Comparison of ENCODE assay signal across 9 cellular contexts in the genomic region with DNA sequence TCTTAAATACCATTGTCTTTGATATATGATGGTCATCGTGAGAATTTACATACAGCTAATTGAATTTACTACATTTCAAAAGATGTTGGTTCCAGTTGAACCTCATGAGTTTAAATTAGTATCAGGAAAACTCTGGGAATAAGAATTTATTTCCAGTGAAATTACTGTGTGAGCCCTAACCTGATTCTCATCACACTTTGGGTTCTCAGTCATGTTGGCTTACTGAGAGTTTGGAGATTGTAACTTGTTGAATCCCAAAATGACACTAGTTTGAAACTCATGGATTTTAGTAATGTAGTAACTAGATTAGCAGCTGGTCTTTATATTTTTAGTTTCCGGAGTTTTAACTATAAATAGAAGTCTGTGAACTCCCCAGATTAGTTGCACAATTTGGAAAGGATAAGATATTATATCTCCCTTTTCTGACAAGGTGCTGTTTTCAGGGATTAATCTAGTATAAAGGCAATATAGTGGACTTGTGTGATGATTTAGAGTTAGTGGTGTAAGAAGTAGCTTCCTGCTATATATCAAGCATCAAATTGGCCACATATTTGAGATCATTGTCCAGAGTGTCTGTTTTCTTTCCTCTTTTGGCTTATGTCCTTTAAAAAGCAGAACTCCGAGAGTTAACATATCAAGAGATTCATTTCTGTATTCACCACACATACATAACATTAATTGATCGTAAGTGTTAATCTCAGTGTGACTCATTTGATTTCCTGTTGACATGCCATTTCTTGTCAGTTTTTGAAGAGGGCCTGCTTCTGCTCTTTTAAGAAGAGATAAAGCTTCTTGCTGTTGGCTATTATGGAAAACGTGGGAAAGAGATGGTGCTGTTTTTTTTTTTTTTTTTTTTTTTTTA. TPM values are rescaled to one million over a fixed set of nuclear protein-coding genes. Genes with fewer than 3 reads are reported as not detected.
DNase-seq lines count a peak whose midpoint lies in the region; ATAC-seq and TF ChIP-seq lines count a peak whose summit lies in the region.
"Had no signal": no experiment of that assay in that cellular context is flagged by ENCODE, and none has a peak within 500 bp of the region (broad histone marks: within the 10 kb centered on the region; RNA-seq: fewer than 3 reads in every experiment).

No MANE protein-coding gene starts in this region.

- H3K36me3 Mint-ChIP-seq in CD8-positive, alpha-beta memory T cell: peaks cover 0 to 48% (median 5%) of the 10 kb centered on the region in 3 donors
- H3K36me3 Mint-ChIP-seq in natural killer cell treated with Interleukin-12 subunit alpha and Interleukin-12 subunit beta and Interleukin-15 and Interleukin-18, amount 100 ng/mL, for 72 hours: peaks cover 32% of the 10 kb centered on the region

- 0 out of 2 replicates have a peak, but pooled peaks cover 5% of the 10 kb centered on the region for H3F3A ChIP-seq in OCI-LY1 (ENCODE audit: insufficient read depth, low read length)

- H3K4me3 Mint-ChIP-seq in CD8-positive, alpha-beta memory T cell: peak overlapping the region; percentile 82 to 94 (median 88)
- peak overlapping the region; percentile 87 for H3K4me3 Mint-ChIP-seq in natural killer cell treated with Interleukin-12 subunit alpha and Interleukin-12 subunit beta and Interleukin-15 and Interleukin-18, amount 100 ng/mL, for 72 hours

- H3K9me3 Mint-ChIP-seq in CD8-positive, alpha-beta memory T cell: no peaks in the 10 kb centered on the region
- H3K9me3 Mint-ChIP-seq in natural killer cell treated with Interleukin-12 subunit alpha and Interleukin-12 subunit beta and Interleukin-15 and Interleukin-18, amount 100 ng/mL, for 72 hours: no peaks in the 10 kb centered on the region

- no peak for TF ChIP-seq CTCF in OCI-LY1 (IDR thresholded peaks at IDR 0.05; ENCODE audit: low read length)
- TF ChIP-seq CTCF in coronary artery (IDR thresholded peaks at IDR 0.05): no peak

- ATAC-seq in natural killer cell treated with Interleukin-12 subunit alpha and Interleukin-12 subunit beta and Interleukin-15 and Interleukin-18, amount 100 ng/mL, for 72 hours: peak; percentile 71 to 76
- no peak for ATAC-seq in HG03521 (IDR thresholded peaks at IDR 0.05; ENCODE audit: unreplicated experiment)
- ATAC-seq in GM19035 (IDR thresholded peaks at IDR 0.05; ENCODE audit: unreplicated experiment): no peak
- no peak for ATAC-seq in left lobe of liver

- no peaks in the 10 kb centered on the region for H3K9me2 ChIP-seq in OCI-LY1 (ENCODE audit: low read depth, low read length)

- H3K79me2 ChIP-seq in OCI-LY1 (ENCODE audit: insufficient read depth, low read length): peaks cover 73% of the 10 kb centered on the region

- H3K4me1 ChIP-seq in CD8-positive, alpha-beta memory T cell (ENCODE audit: insufficient read depth, low read length): peaks cover 82% of the 10 kb centered on the region
- H3K4me1 ChIP-seq in OCI-LY1 (ENCODE audit: insufficient read depth, low read length, severe bottlenecking): peaks cover 67% of the 10 kb centered on the region

- H3K9me3 ChIP-seq in CD8-positive, alpha-beta memory T cell (ENCODE audit: low read length): no peaks in the 10 kb centered on the region
- no peaks in the 10 kb centered on the region for H3K9me3 ChIP-seq in OCI-LY1 (ENCODE audit: low read length)

- H3K36me3 ChIP-seq in CD8-positive, alpha-beta memory T cell (ENCODE audit: insufficient read depth, low read length): peaks cover 8% of the 10 kb centered on the region
- peaks cover 64% of the 10 kb centered on the region for H3K36me3 ChIP-seq in OCI-LY1 (ENCODE audit: insufficient read depth, low read length)

- no peaks in the 10 kb centered on the region for H3K27me3 ChIP-seq in CD8-positive, alpha-beta memory T cell (ENCODE audit: insufficient read depth, low read length, poor library complexity, severe bottlenecking)
- H3K27me3 ChIP-seq in OCI-LY1 (ENCODE audit: insufficient read depth, low read length): no peaks in the 10 kb centered on the region

- peak overlapping the region; percentile 1; the same call in 1 of the 2 replicates for H3K9ac ChIP-seq in OCI-LY1 (ENCODE audit: low read length)

- peak overlapping the region; percentile 43 for H3K4me3 ChIP-seq in CD8-positive, alpha-beta memory T cell (ENCODE audit: low read length)
- H3K4me3 ChIP-seq in OCI-LY1 (ENCODE audit: low read depth, low read length, poor library complexity, severe bottlenecking): no peak overlapping the region
- peak overlapping the region; percentile 58 for H3K4me3 ChIP-seq in coronary artery

- peaks cover 87 to 92% (median 91%) of the 10 kb centered on the region in 3 donors for H3K4me1 Mint-ChIP-seq in CD8-positive, alpha-beta memory T cell
- H3K4me1 Mint-ChIP-seq in natural killer cell treated with Interleukin-12 subunit alpha and Interleukin-12 subunit beta and Interleukin-15 and Interleukin-18, amount 100 ng/mL, for 72 hours (ENCODE audit: low read depth in 2 of 2): peaks cover 48 to 65% of the 10 kb centered on the region in 2 donors

- peak overlapping the region; percentile 91 to 99 (median 97) for H3K27ac Mint-ChIP-seq in CD8-positive, alpha-beta memory T cell
- peak overlapping the region; percentile 81 to 92 for H3K27ac Mint-ChIP-seq in natural killer cell treated with Interleukin-12 subunit alpha and Interleukin-12 subunit beta and Interleukin-15 and Interleukin-18, amount 100 ng/mL, for 72 hours

- H3K27ac ChIP-seq in CD8-positive, alpha-beta memory T cell (ENCODE audit: low read depth, low read length): peak overlapping the region; percentile 76
- H3K27ac ChIP-seq in OCI-LY1 (ENCODE audit: low read depth, low read length, poor library complexity, severe bottlenecking) (peak overlapping the region; percentile 44), coronary artery (peak overlapping the region; percentile 63 to 70)
- H3K27ac ChIP-seq: HL-60 had no signal

- peak overlapping the region; percentile 5; the same call in 1 of the 2 replicates for H3K4me2 ChIP-seq in OCI-LY1 (ENCODE audit: low read length)

- H2AFZ ChIP-seq in OCI-LY1 (ENCODE audit: low read length): no peak overlapping the region

- DNase-seq in CD8-positive, alpha-beta memory T cell: peak in 2 of 5 donors; percentile 37 to 43
- DNase-seq in coronary artery (ENCODE audit: low spot score): no peak
- DNase-seq in natural killer cell treated with Interleukin-12 subunit alpha and Interleukin-12 subunit beta and Interleukin-15 and Interleukin-18, amount 100 ng/mL, for 72 hours (ENCODE audit: low spot score): no peak
- DNase-seq in left lobe of liver (ENCODE audit: low spot score): no peak
- no peak for DNase-seq in NCI-H524 treated with DMSO at 0.1 percent for 48 hours (lab: John Stamatoyannopoulos, UW)

- no peaks in the 10 kb centered on the region for H3K27me3 Mint-ChIP-seq in CD8-positive, alpha-beta memory T cell
- H3K27me3 Mint-ChIP-seq in natural killer cell treated with Interleukin-12 subunit alpha and Interleukin-12 subunit beta and Interleukin-15 and Interleukin-18, amount 100 ng/mL, for 72 hours: no peaks in the 10 kb centered on the region

- H4K20me1 ChIP-seq in OCI-LY1 (ENCODE audit: insufficient read depth, low read length): no peaks in the 10 kb centered on the region

- CTCF ChIA-PET in CD8-positive, alpha-beta memory T cell (lab: Charles Lee): interaction anchor here (0.8 to 4.6 kb wide), 8 partner anchors 8 to 44 kb away, joined by 3 to 28 read pairs (median 4); partner anchors contain the start of gene ANKRD12

- POLR2A ChIA-PET in CD8-positive, alpha-beta memory T cell (lab: Charles Lee): interaction anchor here (0.9 to 11.4 kb wide), 8 partner anchors 8 to 30 kb away, joined by 3 to 167 read pairs (median 12); partner anchors contain the start of genes ANKRD12 and NDUFV2

RNA-seq across cellular contexts. Expression of gene NDUFV2, which starts 15.7 kb away (rescaled TPM):
- total RNA-seq in CD8-positive, alpha-beta memory T cell: 100 to 1,000 TPM; 324 to 331 TPM
- 187 TPM for polyA plus RNA-seq in CD8-positive, alpha-beta memory T cell
- 100 to 1,000 TPM; 276 to 295 TPM for total RNA-seq in natural killer cell treated with Interleukin-12 subunit alpha and Interleukin-12 subunit beta and Interleukin-15 and Interleukin-18, amount 100 ng/mL, for 72 hours
- total RNA-seq in left lobe of liver: 151 TPM

RNA-seq across cellular contexts. Expression of gene ANKRD12, which starts 18.4 kb away (rescaled TPM):
- total RNA-seq in CD8-positive, alpha-beta memory T cell: 10 to 100 TPM; 66.6 to 67.6 TPM
- polyA plus RNA-seq in CD8-positive, alpha-beta memory T cell: 109 TPM
- total RNA-seq in natural killer cell treated with Interleukin-12 subunit alpha and Interleukin-12 subunit beta and Interleukin-15 and Interleukin-18, amount 100 ng/mL, for 72 hours: 100 to 1,000 TPM; 133 to 174 TPM
- total RNA-seq in left lobe of liver: 15.0 TPM

Comparison
In these comparisons a context has a peak if more than half of its experiments do, and no peak if none do; other contexts are left out.
1. ATAC-seq: peak in natural killer cell treated with Interleukin-12 subunit alpha and Interleukin-12 subunit beta and Interleukin-15 and Interleukin-18, amount 100 ng/mL, for 72 hours (2 of 2); none in HG03521 (single experiment), GM19035 (single experiment) and left lobe of liver (single experiment).
2. Peak in every context shown above with its lines, with median percentiles within 50 percentile points of each other: H3K27ac ChIP-seq.